Comparison of ENCODE assay signal across 7 cellular contexts in the genomic region with DNA sequence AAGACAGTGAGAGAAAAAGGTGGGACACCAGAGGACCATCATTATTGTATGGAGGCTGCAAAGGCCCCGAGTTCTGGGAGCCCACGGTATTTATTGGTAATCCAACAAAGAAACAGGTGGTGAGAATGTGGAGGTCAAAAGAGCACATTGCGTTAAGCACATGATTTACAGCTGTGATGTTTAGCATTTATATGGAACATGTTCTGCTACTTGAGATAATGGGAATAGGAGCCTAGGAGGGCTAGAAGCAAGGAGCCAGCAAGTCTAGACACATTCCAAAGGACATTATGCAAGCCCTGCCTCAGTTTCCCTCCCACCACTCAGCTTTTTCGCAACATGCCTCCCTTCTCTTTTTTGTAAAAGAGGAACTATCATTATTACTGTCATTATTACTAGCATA. TPM values are rescaled to one million over a fixed set of nuclear protein-coding genes. Genes with fewer than 3 reads are reported as not detected.
A peak's percentile ranks its signal among the peaks of the same experiment; 100 is the strongest.
DNase-seq lines count a peak whose midpoint lies in the region; ATAC-seq and TF ChIP-seq lines count a peak whose summit lies in the region.
"Not testable (repeated sequence)": the region's sequence is repeated elsewhere in the genome, so short reads cannot be mapped to it uniquely, and the experiment has no call there.

No MANE protein-coding gene starts in this region.

- H3K36me3 Mint-ChIP-seq in activated CD4-positive, alpha-beta memory T cell treated with anti-CD3 and anti-CD28 coated beads for 36 hours = peaks cover 40% of the 10 kb centered on the region
- H3K36me3 Mint-ChIP-seq in activated naive CD8-positive, alpha-beta T cell treated with anti-CD3 and anti-CD28 coated beads for 36 hours = peaks cover 36% of the 10 kb centered on the region
- peaks cover 12% of the 10 kb centered on the region for H3K36me3 Mint-ChIP-seq in nephron (ENCODE audit: low read depth)

- POLR2A ChIA-PET in activated CD4-positive, alpha-beta memory T cell treated with anti-CD3 and anti-CD28 coated beads for 36 hours (lab: Charles Lee) = interaction anchor here (1.3 to 1.7 kb wide), 2 partner anchors 8 to 45 kb away, joined by 5 to 16 read pairs; a partner anchor contains a TSS

- DNase-seq in MV-4-11 (lab: John Stamatoyannopoulos, UW) = peak; percentile 36
- DNase-seq in NOMO-1 treated with DMSO at 0.1 percent for 48 hours (lab: John Stamatoyannopoulos, UW; ENCODE audit: unreplicated experiment) = peak; percentile 69
- not testable (repeated sequence) for DNase-seq in activated CD4-positive, alpha-beta memory T cell treated with anti-CD3 and anti-CD28 coated beads for 36 hours; activated naive CD8-positive, alpha-beta T cell treated with anti-CD3 and anti-CD28 coated beads for 36 hours
- DNase-seq in fibroblast of villous mesenchyme (ENCODE audit: low read depth) = peak; percentile 54

- peaks cover 32% of the 10 kb centered on the region for H3K4me1 Mint-ChIP-seq in activated CD4-positive, alpha-beta memory T cell treated with anti-CD3 and anti-CD28 coated beads for 36 hours (ENCODE audit: low read depth)
- peaks cover 24% of the 10 kb centered on the region for H3K4me1 Mint-ChIP-seq in activated naive CD8-positive, alpha-beta T cell treated with anti-CD3 and anti-CD28 coated beads for 36 hours
- peaks cover 26% of the 10 kb centered on the region for H3K4me1 Mint-ChIP-seq in nephron

- not testable (repeated sequence) for H3K4me3 Mint-ChIP-seq in activated CD4-positive, alpha-beta memory T cell treated with anti-CD3 and anti-CD28 coated beads for 36 hours; activated naive CD8-positive, alpha-beta T cell treated with anti-CD3 and anti-CD28 coated beads for 36 hours; nephron

- not testable (repeated sequence) for TF ChIP-seq CTCF in fibroblast of villous mesenchyme (IDR thresholded peaks at IDR 0.05; ENCODE audit: insufficient read depth, low read depth, low read length); nephron (IDR thresholded peaks at IDR 0.05; ENCODE audit: unreplicated experiment in 3 of 3)

- CTCF ChIA-PET in activated CD4-positive, alpha-beta memory T cell treated with anti-CD3 and anti-CD28 coated beads for 36 hours (lab: Charles Lee) = interaction anchor here (0.7 to 2.1 kb wide), 4 partner anchors 42 to 121 kb away, joined by 3 to 8 read pairs (median 4); a partner anchor contains a TSS

- H3K27ac Mint-ChIP-seq in activated CD4-positive, alpha-beta memory T cell treated with anti-CD3 and anti-CD28 coated beads for 36 hours = peak overlapping the region; percentile 47
- peak overlapping the region; percentile 66 for H3K27ac Mint-ChIP-seq in activated naive CD8-positive, alpha-beta T cell treated with anti-CD3 and anti-CD28 coated beads for 36 hours
- H3K27ac Mint-ChIP-seq in nephron = peak overlapping the region; percentile 7 to 45 (median 20)

- not testable (repeated sequence) for H3K4me3 ChIP-seq in fibroblast of villous mesenchyme (ENCODE audit: low read depth, low read length)

- H3K27me3 Mint-ChIP-seq in activated CD4-positive, alpha-beta memory T cell treated with anti-CD3 and anti-CD28 coated beads for 36 hours; activated naive CD8-positive, alpha-beta T cell treated with anti-CD3 and anti-CD28 coated beads for 36 hours; nephron (ENCODE audit: low read depth): not testable (repeated sequence)

- intact Hi-C loops in activated CD4-positive, alpha-beta memory T cell treated with anti-CD3 and anti-CD28 coated beads for 36 hours (cut with micrococcal nuclease) = not testable (repeated sequence)

- not testable (repeated sequence) for H3K9me3 Mint-ChIP-seq in activated CD4-positive, alpha-beta memory T cell treated with anti-CD3 and anti-CD28 coated beads for 36 hours; activated naive CD8-positive, alpha-beta T cell treated with anti-CD3 and anti-CD28 coated beads for 36 hours; nephron

- ATAC-seq in GM19463 (IDR thresholded peaks at IDR 0.05; ENCODE audit: unreplicated experiment) = peak; percentile 9

RNA-seq across cellular contexts. Expression of a gene that starts 45.6 kb away (rescaled TPM):
- total RNA-seq in activated CD4-positive, alpha-beta memory T cell treated with anti-CD3 and anti-CD28 coated beads for 36 hours = 1 to 10 TPM; 9.6 to 9.8 TPM
- total RNA-seq in activated naive CD8-positive, alpha-beta T cell treated with anti-CD3 and anti-CD28 coated beads for 36 hours = 1 to 10 TPM; 9.3 to 9.5 TPM
- 14.5 and 23.3 TPM in 2 replicates for total RNA-seq in fibroblast of villous mesenchyme
